In the genomic region with DNA sequence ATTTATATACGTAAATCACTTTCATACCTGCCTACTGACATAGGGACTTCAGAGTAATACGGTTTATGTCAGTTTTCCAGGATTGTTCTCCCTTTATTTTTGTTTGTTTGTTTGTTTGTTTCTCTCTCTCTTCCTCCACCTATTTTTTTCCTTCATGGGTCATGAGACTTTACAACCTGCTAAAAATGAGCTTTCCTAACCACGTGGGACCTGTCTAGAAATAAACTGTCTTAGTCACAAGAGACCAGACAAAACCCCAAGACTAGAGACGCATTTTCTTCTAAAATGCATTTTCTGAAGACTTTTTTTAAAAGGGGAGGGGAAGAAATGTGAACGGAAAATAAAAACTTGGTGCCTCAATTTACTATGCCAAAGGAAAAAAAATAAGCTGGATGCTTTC, we compare ENCODE assay signal across 10 cellular contexts.
"Had no signal": no experiment of that assay in that cellular context is flagged by ENCODE, and none has a peak within 500 bp of the region (broad histone marks: within the 10 kb centered on the region; RNA-seq: fewer than 3 reads in every experiment).

No MANE protein-coding gene starts in this region.

- H3K4me3 ChIP-seq: GM23248, HAP-1, K562 had no signal

- DNase-seq: GM23248, GOT3, H7, HFFc6, IMR-90, KG1 had no signal

- H3K27ac ChIP-seq: GM23248, HL-60 had no signal

- H3K9ac ChIP-seq: GM23248 had no signal

- H3K36me3 ChIP-seq: HAP-1 had no signal

- H3K27ac Mint-ChIP-seq: HFFc6 had no signal

- ATAC-seq: HCT116, K562 had no signal

- H3K4me3 Mint-ChIP-seq: HFFc6 had no signal

- H3K9me3 ChIP-seq: HAP-1 had no signal

- H3K4me1 ChIP-seq: HAP-1 had no signal
